10 cellular contexts compared by ENCODE assay signal in genomic region chr2:69589973-69590652, GRCh38. TPM values are rescaled to one million over a fixed set of nuclear protein-coding genes. Genes with fewer than 3 reads are reported as not detected.
DNase-seq lines count a peak whose midpoint lies in the region; TF ChIP-seq lines count a peak whose summit lies in the region.
"Had no signal": no experiment of that assay in that cellular context is flagged by ENCODE, and none has a peak within 500 bp of the region (broad histone marks: within the 10 kb centered on the region; RNA-seq: fewer than 3 reads in every experiment).

No MANE protein-coding gene starts in this region.

- TF ChIP-seq CTCF in cardiac muscle cell (IDR thresholded peaks at IDR 0.05; ENCODE audit: low read depth, low read length) = no peak

- H3K9me3 ChIP-seq in cardiac muscle cell (ENCODE audit: low read depth) = no peaks in the 10 kb centered on the region

- H3K27me3 Mint-ChIP-seq in activated T-helper 2 cell treated with anti-CD3 and anti-CD28 coated beads, Interferon-gamma antibody, Interleukin-2, Interleukin-4, amounts not matched to agents 10 μg/mL and 5 μg/mL and 100 μg/mL, durations not matched to agents 14 hours and 24 hours and 36 hours (ENCODE audit: low read depth) = no peaks in the 10 kb centered on the region

- DNase-seq in HT1080 (ENCODE audit: low read depth) (peak; percentile 41), cardiac muscle cell (ENCODE audit: low read depth in 1 of 2, low spot score in 1 of 2) (peak in 1 of 2 donors; percentile 49), renal cortical epithelial cell (ENCODE audit: low read depth) (peak; percentile 57), H7 (no peak), NCI-H187 (lab: John Stamatoyannopoulos, UW) (no peak), T1000 (lab: John Stamatoyannopoulos, UW) (no peak)
- DNase-seq in activated T-helper 2 cell treated with anti-CD3 and anti-CD28 coated beads, Interferon-gamma antibody, Interleukin-2, Interleukin-4, amounts not matched to agents 10 μg/mL and 5 μg/mL and 100 μg/mL, durations not matched to agents 14 hours and 24 hours and 36 hours (ENCODE audit: low spot score) = no peak
- DNase-seq: activated gamma-delta T cell treated with Interleukin-2 at 50 U/mL for 16 hours, DMS53, NCI-H345 had no signal

- peaks cover 64% of the 10 kb centered on the region for H3K4me1 Mint-ChIP-seq in activated T-helper 2 cell treated with anti-CD3 and anti-CD28 coated beads, Interferon-gamma antibody, Interleukin-2, Interleukin-4, amounts not matched to agents 10 μg/mL and 5 μg/mL and 100 μg/mL, durations not matched to agents 14 hours and 24 hours and 36 hours (ENCODE audit: low read depth)

- H3K4me1 ChIP-seq in cardiac muscle cell (ENCODE audit: low read depth) = peaks cover 9% of the 10 kb centered on the region

- peak overlapping the region; percentile 24 for H3K27ac Mint-ChIP-seq in activated T-helper 2 cell treated with anti-CD3 and anti-CD28 coated beads, Interferon-gamma antibody, Interleukin-2, Interleukin-4, amounts not matched to agents 10 μg/mL and 5 μg/mL and 100 μg/mL, durations not matched to agents 14 hours and 24 hours and 36 hours

- peak overlapping the region; percentile 81 for H3K27ac ChIP-seq in cardiac muscle cell

- no peaks in the 10 kb centered on the region for H3K9me3 Mint-ChIP-seq in activated T-helper 2 cell treated with anti-CD3 and anti-CD28 coated beads, Interferon-gamma antibody, Interleukin-2, Interleukin-4, amounts not matched to agents 10 μg/mL and 5 μg/mL and 100 μg/mL, durations not matched to agents 14 hours and 24 hours and 36 hours

- H3K36me3 ChIP-seq in cardiac muscle cell (no peaks in the 10 kb centered on the region), H7 (replicated peaks; ENCODE audit: control insufficient read depth, insufficient read depth, low read length) (no peaks in the 10 kb centered on the region)

- H3K36me3 Mint-ChIP-seq in activated T-helper 2 cell treated with anti-CD3 and anti-CD28 coated beads, Interferon-gamma antibody, Interleukin-2, Interleukin-4, amounts not matched to agents 10 μg/mL and 5 μg/mL and 100 μg/mL, durations not matched to agents 14 hours and 24 hours and 36 hours (ENCODE audit: low read depth) = peaks cover 25% of the 10 kb centered on the region

- H3K4me3 ChIP-seq in cardiac muscle cell (no peak overlapping the region), H7 (ENCODE audit: insufficient read depth, low read depth, low read length) (no peak overlapping the region)

- H3K27me3 ChIP-seq in cardiac muscle cell = no peaks in the 10 kb centered on the region
- no peaks in the 10 kb centered on the region for H3K27me3 ChIP-seq in H7 (ENCODE audit: control insufficient read depth, insufficient read depth, low read length)

- intact Hi-C loops in activated T-helper 2 cell treated with anti-CD3 and anti-CD28 coated beads, Interferon-gamma antibody, Interleukin-2, Interleukin-4, amounts not matched to agents 10 μg/mL and 5 μg/mL and 100 μg/mL, durations not matched to agents 14 hours and 24 hours and 36 hours (cut with micrococcal nuclease) = no loop called here

- no peak overlapping the region for H3K4me3 Mint-ChIP-seq in activated T-helper 2 cell treated with anti-CD3 and anti-CD28 coated beads, Interferon-gamma antibody, Interleukin-2, Interleukin-4, amounts not matched to agents 10 μg/mL and 5 μg/mL and 100 μg/mL, durations not matched to agents 14 hours and 24 hours and 36 hours (ENCODE audit: low read depth)

RNA-seq across cellular contexts. Expression of gene AAK1, which starts 53.4 kb away (rescaled TPM):
- total RNA-seq in HT1080 (2014; rRNA removed; shearing (Covaris generic)) = 19.7 and 37.4 TPM in 2 replicates
- 18.7 and 24.1 TPM in 2 replicates for polyA plus RNA-seq in HT1080 (2015; cell fraction: cytosol; rRNA removed)
- 27.6 and 27.8 TPM in 2 replicates for polyA plus RNA-seq in HT1080 (2015; cell fraction: nucleus; rRNA removed)
- 108 TPM in 2 replicates for total RNA-seq in activated T-helper 2 cell treated with anti-CD3 and anti-CD28 coated beads, Interferon-gamma antibody, Interleukin-2, Interleukin-4, amounts not matched to agents 10 μg/mL and 5 μg/mL and 100 μg/mL, durations not matched to agents 14 hours and 24 hours and 36 hours
- total RNA-seq in cardiac muscle cell (47.4 and 50.0 TPM in 2 replicates), renal cortical epithelial cell (12.9 and 70.6 TPM in 2 replicates)
- 50.3 and 57.2 TPM in 2 replicates for polyA plus RNA-seq in cardiac muscle cell
- total RNA-seq in H7 (2014; rRNA removed; shearing (Covaris generic)) = 16.2 and 26.5 TPM in 2 replicates

Comparison
In these comparisons a context has a peak if more than half of its experiments do, and no peak if none do; other contexts are left out.
1. DNase-seq: peak in HT1080 (single experiment) and renal cortical epithelial cell (single experiment); none in activated T-helper 2 cell treated with anti-CD3 and anti-CD28 coated beads, Interferon-gamma antibody, Interleukin-2, Interleukin-4, amounts not matched to agents 10 μg/mL and 5 μg/mL and 100 μg/mL, durations not matched to agents 14 hours and 24 hours and 36 hours (single experiment), H7 (single experiment), NCI-H187 (0 of 2) and T1000 (single experiment).